Comparison of ENCODE assay signal across 19 cellular contexts in genomic region chr4:26647523-26648224, GRCh38.
"Had no signal": no experiment of that assay in that cellular context is flagged by ENCODE, and none has a peak within 500 bp of the region (broad histone marks: within the 10 kb centered on the region; RNA-seq: fewer than 3 reads in every experiment).

No MANE protein-coding gene starts in this region.

- H3K4me1 ChIP-seq: esophagus squamous epithelium, prostate gland, right atrium auricular region, tibial nerve had no signal

- H3K4me3 Mint-ChIP-seq: memory B cell, T-cell had no signal

- DNase-seq: activated CD4-positive, alpha-beta T cell treated with anti-CD3 and anti-CD28 coated beads, Interleukin-2, amount 50 U/mL, for 1 hour; activated CD4-positive, CD25-positive, alpha-beta regulatory T cell; activated CD8-positive, alpha-beta memory T cell treated with anti-CD3 and anti-CD28 coated beads, Interleukin-2, amount 50 U/mL, for 4 hours; activated effector memory CD4-positive, alpha-beta T cell treated with anti-CD3 and anti-CD28 coated beads, Interleukin-2, amount 50 U/mL, for 16 hours; activated naive CD4-positive, alpha-beta T cell treated with anti-CD3 and anti-CD28 coated beads, Interleukin-2, amount 50 U/mL, for 16 hours; activated T-cell treated with anti-CD3 and anti-CD28 coated beads, Interleukin-2, amount 50 U/mL, for 48 hours; aorta; cortex of kidney; effector CD8-positive, alpha-beta T cell; esophagus squamous epithelium; stimulated activated CD4-positive, alpha-beta T cell treated with anti-CD3 and anti-CD28 coated beads, Interleukin-2, amount 100 ng/mL, for 24 hours; stimulated activated naive CD8-positive, alpha-beta T cell treated with anti-CD3 and anti-CD28 coated beads, Interleukin-15, Interleukin-2, amounts not matched to agents 100 U/mL and 50 U/mL, for 24 hours; substantia nigra; T-cell; T-helper 9 cell had no signal

- H3K9me3 ChIP-seq: esophagus squamous epithelium, prostate gland, right atrium auricular region had no signal

- H3K27ac Mint-ChIP-seq: memory B cell, T-cell had no signal

- H3K27me3 Mint-ChIP-seq: memory B cell, T-cell had no signal

- H3K4me1 Mint-ChIP-seq: memory B cell, T-cell had no signal

- H3K27me3 ChIP-seq: esophagus squamous epithelium, right atrium auricular region, tibial nerve had no signal

- H3K36me3 ChIP-seq: esophagus squamous epithelium, prostate gland had no signal

- H3K27ac ChIP-seq: esophagus squamous epithelium, prostate gland, right atrium auricular region, tibial nerve had no signal

- ATAC-seq: stimulated activated naive CD8-positive, alpha-beta T cell treated with anti-CD3 and anti-CD28 coated beads, Interleukin-15, Interleukin-2, amounts not matched to agents 100 U/mL and 50 U/mL, for 24 hours; T-cell had no signal

- H3K4me3 ChIP-seq: esophagus squamous epithelium, prostate gland, right atrium auricular region, tibial nerve had no signal
